2 cellular contexts compared by ENCODE assay signal in the genomic region with DNA sequence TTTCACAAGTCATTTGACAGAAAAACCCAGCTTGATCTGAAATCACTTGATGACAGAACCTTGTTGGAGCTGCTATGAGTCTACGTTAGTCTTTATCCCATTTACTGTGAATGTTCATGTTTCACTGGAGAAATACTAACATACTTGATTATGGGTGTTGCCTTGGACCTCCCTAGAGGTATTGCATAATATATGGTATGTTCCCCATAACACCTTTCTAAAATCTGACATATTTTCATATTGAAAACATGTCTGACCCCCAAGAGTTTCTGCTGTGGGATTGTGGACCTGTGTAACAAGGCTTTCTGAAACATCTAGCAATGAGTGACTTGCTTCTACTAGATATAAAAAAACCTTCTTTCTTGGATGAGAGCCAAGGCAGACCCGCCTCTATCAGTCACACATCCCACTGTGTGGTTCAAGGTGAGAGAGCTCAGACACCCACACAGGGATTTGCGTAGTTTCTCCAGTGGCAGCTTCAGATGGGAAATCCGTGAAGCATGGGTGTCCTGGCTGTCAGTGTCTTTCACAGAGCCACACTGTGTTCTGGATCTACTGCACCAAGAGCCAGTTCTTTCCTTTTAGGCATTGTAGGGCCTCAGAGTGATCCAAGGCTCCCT.
A peak's percentile ranks its signal among the peaks of the same experiment; 100 is the strongest.
TF ChIP-seq lines count a peak whose summit lies in the region.

No MANE protein-coding gene starts in this region.

TF ChIP-seq in HCT116, 20 proteins besides CTCF, POLR2A, EP300 and RAD21:
- TF ChIP-seq CBX3 (IDR thresholded peaks at IDR 0.05; ENCODE audit: low read depth) (no peak), CEBPB (IDR thresholded peaks at IDR 0.05; ENCODE audit: low read depth) (peak; percentile 55; the same call in 1 of the 2 replicates), EGR1 (IDR thresholded peaks at IDR 0.05; ENCODE audit: low read depth) (peak; percentile 38; the same call in 1 of the 2 replicates)

TF ChIP-seq in K562, 482 proteins besides CTCF, POLR2A, EP300 and RAD21 (continues in another document):
- TF ChIP-seq CEBPB (tag; IDR thresholded peaks at IDR 0.05) (peak; percentile 91), ZNF75A (CRISPR knock-in tag; IDR thresholded peaks at IDR 0.05) (no peak), NFIC (IDR thresholded peaks at IDR 0.05) (peak; percentile 93), HDAC6 (IDR thresholded peaks at IDR 0.05; ENCODE audit: low read depth, low read length) (no peak), CTBP1 (IDR thresholded peaks at IDR 0.05; ENCODE audit: borderline replicate concordance) (no peak), MTF1 (CRISPR knock-in tag; IDR thresholded peaks at IDR 0.05; ENCODE audit: borderline replicate concordance) (no peak), CEBPG (CRISPR knock-in tag; IDR thresholded peaks at IDR 0.05) (no peak), CEBPG (tag; conservative IDR thresholded peaks at IDR 0.05 in 1 of 2, IDR thresholded peaks at IDR 0.05 in 1 of 2) (peak; percentile 73 to 86), ZFP36 (IDR thresholded peaks at IDR 0.05; ENCODE audit: low read depth, low read length, partially characterized antibody) (no peak), BMI1 (IDR thresholded peaks at IDR 0.05; ENCODE audit: low read length) (no peak), ARID1B (IDR thresholded peaks at IDR 0.05) (0 out of 2 replicates have a peak, but pooled peaks have one; percentile 8), EGR1 (conservative IDR thresholded peaks at IDR 0.05) (peak; percentile 69), ELF2 (CRISPR knock-in tag; IDR thresholded peaks at IDR 0.05) (no peak), SP1 (CRISPR knock-in tag; IDR thresholded peaks at IDR 0.05) (no peak), POLR2AphosphoS5 (IDR thresholded peaks at IDR 0.05; ENCODE audit: control insufficient read depth, insufficient read depth, low read depth, low read length) (no peak), TCF3 (CRISPR knock-in tag; IDR thresholded peaks at IDR 0.05) (peak; percentile 26; the same call in 1 of the 2 replicates), FOXJ2 (tag; IDR thresholded peaks at IDR 0.05) (0 out of 2 replicates have a peak, but pooled peaks have one; percentile 21), MTA1 (IDR thresholded peaks at IDR 0.05; ENCODE audit: borderline replicate concordance) (no peak), CREM (IDR thresholded peaks at IDR 0.05; ENCODE audit: low read depth) (no peak), SRF (CRISPR knock-in tag; IDR thresholded peaks at IDR 0.05) (no peak), FOXJ3 (CRISPR knock-in tag; IDR thresholded peaks at IDR 0.05) (no peak), TCFL5 (CRISPR knock-in tag; conservative IDR thresholded peaks at IDR 0.05) (no peak), POLR3G (IDR thresholded peaks at IDR 0.05; ENCODE audit: extremely low read depth, insufficient read length, insufficient replicate concordance) (no peak), NEUROD1 (IDR thresholded peaks at IDR 0.05; ENCODE audit: borderline replicate concordance, low read depth, low read length, partially characterized antibody) (no peak), KDM2B (CRISPR knock-in tag; IDR thresholded peaks at IDR 0.05) (no peak), SMARCB1 (IDR thresholded peaks at IDR 0.05; ENCODE audit: insufficient read length, low read depth) (peak; percentile 38), ZNF239 (CRISPR knock-in tag; IDR thresholded peaks at IDR 0.05) (no peak), PTRF (tag; IDR thresholded peaks at IDR 0.05) (no peak), ZNF644 (tag; IDR thresholded peaks at IDR 0.05; ENCODE audit: low read depth) (no peak), NCOR1 (IDR thresholded peaks at IDR 0.05) (no peak; the same call in 1 of the 2 replicates), ZNF140 (CRISPR knock-in tag; IDR thresholded peaks at IDR 0.05) (no peak), PHB (CRISPR knock-in tag; IDR thresholded peaks at IDR 0.05) (no peak)
- TF ChIP-seq, protein P1, sequence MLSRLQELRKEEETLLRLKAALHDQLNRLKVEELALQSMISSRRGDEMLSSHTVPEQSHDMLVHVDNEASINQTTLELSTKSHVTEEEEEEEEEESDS (CRISPR knock-in tag; IDR thresholded peaks at IDR 0.05), result no peak
- TF ChIP-seq, protein P2, sequence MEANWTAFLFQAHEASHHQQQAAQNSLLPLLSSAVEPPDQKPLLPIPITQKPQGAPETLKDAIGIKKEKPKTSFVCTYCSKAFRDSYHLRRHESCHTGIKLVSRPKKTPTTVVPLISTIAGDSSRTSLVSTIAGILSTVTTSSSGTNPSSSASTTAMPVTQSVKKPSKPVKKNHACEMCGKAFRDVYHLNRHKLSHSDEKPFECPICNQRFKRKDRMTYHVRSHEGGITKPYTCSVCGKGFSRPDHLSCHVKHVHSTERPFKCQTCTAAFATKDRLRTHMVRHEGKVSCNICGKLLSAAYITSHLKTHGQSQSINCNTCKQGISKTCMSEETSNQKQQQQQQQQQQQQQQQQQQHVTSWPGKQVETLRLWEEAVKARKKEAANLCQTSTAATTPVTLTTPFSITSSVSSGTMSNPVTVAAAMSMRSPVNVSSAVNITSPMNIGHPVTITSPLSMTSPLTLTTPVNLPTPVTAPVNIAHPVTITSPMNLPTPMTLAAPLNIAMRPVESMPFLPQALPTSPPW (CRISPR knock-in tag; IDR thresholded peaks at IDR 0.05), result no peak
- TF ChIP-seq, protein P3, sequence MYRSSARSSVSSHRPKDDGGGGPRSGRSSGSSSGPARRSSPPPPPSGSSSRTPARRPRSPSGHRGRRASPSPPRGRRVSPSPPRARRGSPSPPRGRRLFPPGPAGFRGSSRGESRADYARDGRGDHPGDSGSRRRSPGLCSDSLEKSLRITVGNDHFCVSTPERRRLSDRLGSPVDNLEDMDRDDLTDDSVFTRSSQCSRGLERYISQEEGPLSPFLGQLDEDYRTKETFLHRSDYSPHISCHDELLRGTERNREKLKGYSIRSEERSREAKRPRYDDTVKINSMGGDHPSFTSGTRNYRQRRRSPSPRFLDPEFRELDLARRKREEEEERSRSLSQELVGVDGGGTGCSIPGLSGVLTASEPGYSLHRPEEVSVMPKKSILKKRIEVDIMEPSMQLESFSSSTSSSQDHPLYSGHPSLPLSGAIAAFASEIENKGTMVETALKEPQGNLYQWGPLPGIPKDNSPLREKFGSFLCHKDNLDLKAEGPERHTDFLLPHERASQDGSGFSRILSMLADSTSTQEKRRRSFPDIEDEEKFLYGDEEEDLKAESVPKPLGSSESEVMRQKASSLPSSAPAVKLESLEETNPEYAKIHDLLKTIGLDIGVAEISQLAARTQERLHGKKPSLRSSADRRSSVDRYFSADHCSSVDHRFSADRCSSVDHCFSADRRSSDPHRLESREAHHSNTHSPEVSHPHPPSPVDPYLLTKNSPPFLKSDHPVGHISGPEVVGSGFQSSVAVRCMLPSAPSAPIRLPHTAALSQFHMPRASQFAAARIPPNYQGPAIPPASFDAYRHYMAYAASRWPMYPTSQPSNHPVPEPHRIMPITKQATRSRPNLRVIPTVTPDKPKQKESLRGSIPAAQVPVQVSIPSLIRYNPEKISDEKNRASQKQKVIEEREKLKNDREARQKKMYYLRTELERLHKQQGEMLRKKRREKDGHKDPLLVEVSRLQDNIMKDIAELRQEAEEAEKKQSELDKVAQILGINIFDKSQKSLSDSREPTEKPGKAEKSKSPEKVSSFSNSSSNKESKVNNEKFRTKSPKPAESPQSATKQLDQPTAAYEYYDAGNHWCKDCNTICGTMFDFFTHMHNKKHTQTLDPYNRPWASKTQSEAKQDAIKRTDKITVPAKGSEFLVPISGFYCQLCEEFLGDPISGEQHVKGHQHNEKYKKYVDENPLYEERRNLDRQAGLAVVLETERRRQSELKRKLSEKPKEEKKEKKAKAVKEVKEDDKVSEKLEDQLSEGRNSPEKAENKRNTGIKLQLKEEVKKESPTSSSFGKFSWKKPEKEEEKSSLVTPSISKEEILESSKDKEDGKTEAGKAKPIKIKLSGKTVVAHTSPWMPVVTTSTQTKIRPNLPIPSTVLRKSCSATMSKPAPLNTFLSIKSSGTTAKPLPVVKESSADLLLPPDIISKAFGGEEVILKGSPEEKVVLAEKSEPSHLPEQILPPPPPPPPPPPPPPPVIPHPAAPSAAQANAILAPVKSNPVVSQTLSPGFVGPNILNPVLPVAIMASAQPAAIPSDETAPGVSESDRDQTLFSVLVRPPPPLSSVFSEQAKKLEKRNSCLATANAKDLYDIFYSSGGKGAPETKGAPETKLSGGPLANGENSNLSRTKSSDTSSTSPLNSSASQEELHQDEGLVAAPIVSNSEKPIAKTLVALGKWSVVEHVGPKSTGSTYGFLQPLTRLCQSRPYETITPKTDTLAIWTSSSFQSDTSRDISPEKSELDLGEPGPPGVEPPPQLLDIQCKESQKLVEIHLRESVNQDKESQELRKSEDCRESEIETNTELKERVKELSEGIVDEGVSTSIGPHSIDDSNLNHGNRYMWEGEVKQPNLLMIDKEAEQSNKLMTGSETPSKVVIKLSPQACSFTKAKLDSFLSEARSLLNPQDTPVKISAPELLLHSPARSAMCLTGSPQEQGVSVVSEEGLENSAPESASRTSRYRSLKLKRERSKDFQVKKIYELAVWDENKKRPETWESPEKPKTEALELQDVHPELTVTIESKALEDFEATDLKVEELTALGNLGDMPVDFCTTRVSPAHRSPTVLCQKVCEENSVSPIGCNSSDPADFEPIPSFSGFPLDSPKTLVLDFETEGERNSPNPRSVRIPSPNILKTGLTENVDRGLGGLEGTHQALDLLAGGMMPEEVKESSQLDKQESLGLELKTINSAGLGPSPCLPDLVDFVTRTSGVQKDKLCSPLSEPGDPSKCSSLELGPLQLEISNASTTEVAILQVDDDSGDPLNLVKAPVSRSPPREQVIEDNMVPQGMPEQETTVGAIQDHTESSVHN (IDR thresholded peaks at IDR 0.05; ENCODE audit: borderline replicate concordance in 1 of 2, low read depth in 1 of 2), result no peak
- TF ChIP-seq, protein P4, sequence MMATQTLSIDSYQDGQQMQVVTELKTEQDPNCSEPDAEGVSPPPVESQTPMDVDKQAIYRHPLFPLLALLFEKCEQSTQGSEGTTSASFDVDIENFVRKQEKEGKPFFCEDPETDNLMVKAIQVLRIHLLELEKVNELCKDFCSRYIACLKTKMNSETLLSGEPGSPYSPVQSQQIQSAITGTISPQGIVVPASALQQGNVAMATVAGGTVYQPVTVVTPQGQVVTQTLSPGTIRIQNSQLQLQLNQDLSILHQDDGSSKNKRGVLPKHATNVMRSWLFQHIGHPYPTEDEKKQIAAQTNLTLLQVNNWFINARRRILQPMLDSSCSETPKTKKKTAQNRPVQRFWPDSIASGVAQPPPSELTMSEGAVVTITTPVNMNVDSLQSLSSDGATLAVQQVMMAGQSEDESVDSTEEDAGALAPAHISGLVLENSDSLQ (IDR thresholded peaks at IDR 0.05), result peak; percentile 36; the same call in 1 of the 2 replicates
- TF ChIP-seq, protein P5, sequence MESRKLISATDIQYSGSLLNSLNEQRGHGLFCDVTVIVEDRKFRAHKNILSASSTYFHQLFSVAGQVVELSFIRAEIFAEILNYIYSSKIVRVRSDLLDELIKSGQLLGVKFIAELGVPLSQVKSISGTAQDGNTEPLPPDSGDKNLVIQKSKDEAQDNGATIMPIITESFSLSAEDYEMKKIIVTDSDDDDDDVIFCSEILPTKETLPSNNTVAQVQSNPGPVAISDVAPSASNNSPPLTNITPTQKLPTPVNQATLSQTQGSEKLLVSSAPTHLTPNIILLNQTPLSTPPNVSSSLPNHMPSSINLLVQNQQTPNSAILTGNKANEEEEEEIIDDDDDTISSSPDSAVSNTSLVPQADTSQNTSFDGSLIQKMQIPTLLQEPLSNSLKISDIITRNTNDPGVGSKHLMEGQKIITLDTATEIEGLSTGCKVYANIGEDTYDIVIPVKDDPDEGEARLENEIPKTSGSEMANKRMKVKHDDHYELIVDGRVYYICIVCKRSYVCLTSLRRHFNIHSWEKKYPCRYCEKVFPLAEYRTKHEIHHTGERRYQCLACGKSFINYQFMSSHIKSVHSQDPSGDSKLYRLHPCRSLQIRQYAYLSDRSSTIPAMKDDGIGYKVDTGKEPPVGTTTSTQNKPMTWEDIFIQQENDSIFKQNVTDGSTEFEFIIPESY (CRISPR knock-in tag; IDR thresholded peaks at IDR 0.05), result no peak
- TF ChIP-seq, protein P6, sequence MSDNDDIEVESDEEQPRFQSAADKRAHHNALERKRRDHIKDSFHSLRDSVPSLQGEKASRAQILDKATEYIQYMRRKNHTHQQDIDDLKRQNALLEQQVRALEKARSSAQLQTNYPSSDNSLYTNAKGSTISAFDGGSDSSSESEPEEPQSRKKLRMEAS (CRISPR knock-in tag; IDR thresholded peaks at IDR 0.05), result no peak
- TF ChIP-seq, protein P7, sequence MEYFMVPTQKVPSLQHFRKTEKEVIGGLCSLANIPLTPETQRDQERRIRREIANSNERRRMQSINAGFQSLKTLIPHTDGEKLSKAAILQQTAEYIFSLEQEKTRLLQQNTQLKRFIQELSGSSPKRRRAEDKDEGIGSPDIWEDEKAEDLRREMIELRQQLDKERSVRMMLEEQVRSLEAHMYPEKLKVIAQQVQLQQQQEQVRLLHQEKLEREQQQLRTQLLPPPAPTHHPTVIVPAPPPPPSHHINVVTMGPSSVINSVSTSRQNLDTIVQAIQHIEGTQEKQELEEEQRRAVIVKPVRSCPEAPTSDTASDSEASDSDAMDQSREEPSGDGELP (CRISPR knock-in tag; IDR thresholded peaks at IDR 0.05; ENCODE audit: borderline replicate concordance), result no peak
- TF ChIP-seq, protein P8, sequence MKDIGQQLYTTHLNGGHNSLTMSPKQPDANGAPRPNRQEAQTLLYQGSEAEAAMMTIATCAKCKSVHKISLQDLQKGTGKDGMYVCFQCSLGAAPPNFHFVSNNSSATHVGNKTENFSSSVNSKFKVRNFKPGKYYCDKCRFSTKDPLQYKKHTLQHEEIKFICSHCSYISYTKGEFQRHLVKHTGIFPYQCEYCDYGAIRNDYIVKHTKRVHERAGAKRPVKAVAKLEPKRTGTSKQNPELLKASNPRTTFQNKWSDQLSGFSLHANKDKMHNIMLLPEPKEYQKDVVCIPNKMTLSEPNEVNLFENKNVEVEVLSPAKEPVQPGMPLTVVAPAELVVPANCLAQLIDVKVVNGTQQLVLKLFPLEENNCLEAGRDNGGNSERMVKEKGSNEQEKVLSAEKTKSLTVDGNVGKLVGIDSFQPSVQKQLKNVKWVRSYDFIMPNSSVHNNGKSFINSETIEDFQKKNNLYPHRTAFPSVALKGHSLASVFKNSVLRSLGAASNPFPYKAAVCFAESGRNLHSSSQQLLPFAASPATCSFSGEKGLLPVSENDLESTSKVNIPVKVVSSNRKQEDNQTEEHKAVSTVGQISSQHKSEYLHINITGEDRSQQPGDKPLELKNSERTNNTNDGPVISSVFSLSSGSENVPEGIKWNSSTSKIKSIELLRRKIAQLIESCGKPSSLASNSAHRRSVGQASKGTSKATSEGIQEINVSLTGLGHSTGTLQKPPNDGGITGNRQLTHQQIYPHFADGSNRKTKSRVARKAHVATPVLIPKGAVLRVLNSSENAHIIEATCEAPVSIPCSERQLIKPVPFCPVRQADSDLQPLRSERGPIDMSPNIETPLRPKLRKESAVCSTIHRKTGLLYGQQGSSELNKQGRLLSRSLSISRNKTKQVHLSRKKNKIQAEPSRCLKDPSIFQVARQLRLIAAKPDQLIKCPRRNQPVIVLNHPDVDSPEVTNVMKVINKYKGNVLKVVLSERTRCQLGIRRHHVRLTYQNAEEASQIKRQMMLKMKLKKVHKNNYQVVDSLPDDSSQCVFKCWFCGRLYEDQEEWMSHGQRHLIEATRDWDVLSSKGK (CRISPR knock-in tag; IDR thresholded peaks at IDR 0.05), result no peak
- TF ChIP-seq, protein P9, sequence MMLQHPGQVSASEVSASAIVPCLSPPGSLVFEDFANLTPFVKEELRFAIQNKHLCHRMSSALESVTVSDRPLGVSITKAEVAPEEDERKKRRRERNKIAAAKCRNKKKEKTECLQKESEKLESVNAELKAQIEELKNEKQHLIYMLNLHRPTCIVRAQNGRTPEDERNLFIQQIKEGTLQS (IDR thresholded peaks at IDR 0.05), result peak; percentile 41; the same call in 1 of the 2 replicates
- TF ChIP-seq, protein P9 (CRISPR knock-in tag; conservative IDR thresholded peaks at IDR 0.05), result no peak
